In genomic region chr6:1202201-1202600, GRCh38 we compare ENCODE assay signal across 17 cellular contexts.
"Had no signal": no experiment of that assay in that cellular context is flagged by ENCODE, and none has a peak within 500 bp of the region (broad histone marks: within the 10 kb centered on the region; RNA-seq: fewer than 3 reads in every experiment).

No MANE protein-coding gene starts in this region.

- H3K36me3 ChIP-seq: cardiac muscle cell, upper lobe of right lung had no signal

- H3K27ac ChIP-seq: cardiac muscle cell, epithelial cell of prostate, upper lobe of right lung had no signal

- H3K9me3 Mint-ChIP-seq: activated B cell treated with CpG ODN at 0.5 μM for 24 hours, memory B cell, neural crest cell had no signal

- H3K27ac Mint-ChIP-seq: activated B cell treated with CpG ODN at 0.5 μM for 24 hours; activated naive CD8-positive, alpha-beta T cell; memory B cell; naive B cell; progenitor cell of endocrine pancreas had no signal

- ATAC-seq: mucosa of descending colon, upper lobe of right lung had no signal

- H3K9ac ChIP-seq: SK-N-SH had no signal

- H3K4me1 Mint-ChIP-seq: activated B cell treated with CpG ODN at 0.5 μM for 24 hours, memory B cell, naive B cell, neural crest cell had no signal

- H3K27me3 ChIP-seq: cardiac muscle cell, upper lobe of right lung had no signal

- H3K36me3 Mint-ChIP-seq: activated naive CD8-positive, alpha-beta T cell; memory B cell; naive B cell had no signal

- H3K4me3 ChIP-seq: cardiac muscle cell, mucosa of descending colon, upper lobe of right lung had no signal

- H3K9me3 ChIP-seq: mucosa of descending colon, SK-N-SH, upper lobe of right lung had no signal

- H3K4me1 ChIP-seq: upper lobe of right lung had no signal

- H3K4me2 ChIP-seq: SK-N-SH had no signal

- H3K4me3 Mint-ChIP-seq: activated B cell treated with CpG ODN at 0.5 μM for 24 hours; activated naive CD8-positive, alpha-beta T cell; memory B cell; neural crest cell had no signal

- DNase-seq: activated B cell treated with CpG ODN at 0.5 μM for 24 hours; activated CD4-positive, alpha-beta T cell treated with anti-CD3 and anti-CD28 coated beads, Interleukin-2, amount 50 U/mL, for 4 hours; activated effector memory CD4-positive, alpha-beta T cell treated with anti-CD3 and anti-CD28 coated beads, Interleukin-2, amount 50 U/mL, for 16 hours; amygdala; foreskin fibroblast; mucosa of descending colon; naive B cell; SK-N-SH; T-helper 1 cell; T-helper 9 cell; upper lobe of right lung had no signal

- H3K9me2 ChIP-seq: SK-N-SH had no signal
